In the genomic region with DNA sequence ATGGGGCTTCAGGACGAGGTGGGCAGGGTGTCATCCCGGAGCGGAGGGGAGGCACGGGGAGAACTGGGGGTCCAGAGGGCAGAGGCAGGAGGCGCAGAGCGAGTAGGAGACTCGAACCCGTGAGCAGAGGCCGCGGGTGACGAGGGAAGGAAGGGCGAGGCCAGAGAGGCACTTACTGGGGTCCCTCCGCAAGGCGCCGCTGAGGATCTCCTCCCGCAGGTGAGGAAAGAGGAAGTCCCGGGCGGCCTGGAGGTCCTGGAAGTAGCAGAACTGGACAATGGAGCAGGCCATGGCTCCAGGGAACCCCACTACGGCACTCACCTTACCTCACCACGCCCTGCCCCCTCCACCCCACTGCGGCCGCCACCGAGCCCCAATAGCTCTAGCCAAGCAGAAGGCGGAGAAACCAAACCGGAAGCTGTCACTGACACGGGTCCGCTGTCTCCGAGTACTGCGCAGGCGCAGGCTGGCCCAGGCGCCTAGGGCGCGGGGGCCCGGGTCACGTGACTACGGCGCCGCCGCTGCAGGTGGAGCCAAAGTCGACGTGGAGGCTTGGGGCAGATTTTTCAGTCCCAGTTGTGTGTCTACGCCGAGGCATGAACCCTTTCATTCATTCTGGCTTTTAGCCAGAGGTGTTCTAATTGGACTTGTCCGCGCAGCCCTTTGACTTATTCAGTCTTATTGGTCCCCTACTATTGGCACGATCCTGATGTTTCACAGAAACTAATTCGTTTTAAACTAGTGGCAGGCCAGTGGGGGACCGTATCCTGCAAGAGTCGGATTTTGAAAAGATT, we compare ENCODE assay signal across 8 cellular contexts. TPM values are rescaled to one million over a fixed set of nuclear protein-coding genes. Genes with fewer than 3 reads are reported as not detected.
DNase-seq lines count a peak whose midpoint lies in the region; ATAC-seq and TF ChIP-seq lines count a peak whose summit lies in the region.

Gene RAB3GAP2, minus strand, starts transcription at position 407 of the 794 bp plus-strand sequence. Its CDS starts 116 bp downstream, at position 291.

- H3K4me3 ChIP-seq in choroid plexus epithelial cell (ENCODE audit: low read depth, low read length): peak within 1 kb of the TSS; percentile 80

- TF ChIP-seq CTCF in choroid plexus epithelial cell (conservative IDR thresholded peaks at IDR 0.05; ENCODE audit: low read depth, low read length): peak; percentile 11

- TF ChIP-seq POLR2A in GM19193 (IDR thresholded peaks at IDR 0.05; ENCODE audit: extremely low read depth, insufficient read depth, insufficient read length): peak; percentile 93

- DNase-seq in Ammon's horn (ENCODE audit: low spot score): peak; percentile 92
- peak; percentile 97 for DNase-seq in NCI-H460 (ENCODE audit: extremely low read depth, low read depth)
- peak; percentile 97 for DNase-seq in activated CD4-positive, CD25-positive, alpha-beta regulatory T cell treated with anti-CD3 and anti-CD28 coated beads, Interleukin-2, amount 50 U/mL, for 72 hours
- peak; percentile 94 for DNase-seq in choroid plexus epithelial cell (ENCODE audit: low read depth)
- peak; percentile 90 for DNase-seq in kidney glomerular epithelial cell (lab: John Stamatoyannopoulos, UW)
- DNase-seq in stimulated activated CD4-positive, alpha-beta T cell treated with anti-CD3 and anti-CD28 coated beads, Interleukin-1b, Interleukin-23, amount 100 ng/mL, for 1 hour (ENCODE audit: low read depth in 2 of 2): peak; percentile 88 to 94

- ATAC-seq in HG03432 (IDR thresholded peaks at IDR 0.05; ENCODE audit: unreplicated experiment): peak; percentile 97

RNA-seq across cellular contexts. Expression of gene RAB3GAP2, which starts in this region (rescaled TPM):
- total RNA-seq in NCI-H460 (2014; rRNA removed; shearing (Covaris generic)): 37.2 and 43.4 TPM in 2 replicates
- polyA plus RNA-seq in NCI-H460 (2014; cell fraction: nucleus; rRNA removed): 25.4 and 32.3 TPM in 2 replicates

Comparison
In these comparisons a context has a peak if more than half of its experiments do, and no peak if none do; other contexts are left out.
1. Peak in every context shown above with its lines: DNase-seq, ATAC-seq and H3K4me3 ChIP-seq.